In the genomic region with DNA sequence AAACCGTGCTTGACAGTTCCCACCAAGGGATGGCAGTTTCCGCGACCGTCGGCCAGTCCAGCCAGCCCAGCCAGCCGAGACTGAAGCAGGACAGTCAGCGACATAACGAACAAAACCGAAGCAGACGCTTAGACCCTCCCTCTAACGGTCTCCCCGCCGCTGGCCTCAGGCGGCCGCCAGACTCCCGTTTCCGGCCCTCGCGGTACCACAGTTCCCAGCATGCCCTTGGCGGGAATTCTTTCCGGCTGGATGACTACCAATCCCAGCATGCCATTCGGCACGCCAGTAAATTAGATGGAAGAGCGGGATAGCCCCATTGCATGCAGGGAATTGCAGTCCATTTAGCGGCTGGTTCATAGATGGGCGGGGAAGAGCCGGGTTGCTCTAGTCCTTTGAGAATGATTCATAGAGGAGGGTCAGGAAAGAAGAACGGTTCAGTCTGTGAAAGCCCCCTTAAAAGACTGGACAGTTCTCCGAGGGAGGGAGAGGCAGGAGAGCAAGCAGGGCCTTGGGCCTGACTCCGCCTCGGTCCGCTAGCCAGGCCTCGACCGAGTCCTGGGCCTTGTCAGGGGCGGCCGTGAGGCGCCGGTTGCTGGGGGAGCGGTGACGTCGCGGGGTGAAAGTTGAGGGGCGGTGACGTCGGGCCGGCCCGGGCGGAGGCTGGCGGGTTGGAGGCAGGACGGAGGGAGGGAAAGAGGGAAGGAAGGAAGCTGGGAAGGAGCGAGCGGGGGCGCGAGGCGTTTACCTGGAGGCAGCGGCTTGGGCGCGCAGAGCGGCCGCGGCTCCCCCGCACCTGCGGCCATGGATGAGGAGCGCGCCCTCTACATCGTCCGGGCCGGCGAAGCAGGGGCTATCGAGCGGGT, we compare ENCODE assay signal across 1 cellular context.
TF ChIP-seq lines count a peak whose summit lies in the region.

RIC8B (plus strand) TSS at position 738 of the 863 bp plus-strand sequence; CDS start at position 802, 64 bp downstream.

TF ChIP-seq in HEK293, 187 proteins besides CTCF, POLR2A, EP300 and RAD21 (continued from another document and continues in another):
- no peak for TF ChIP-seq ZNF274 (IDR thresholded peaks at IDR 0.05; ENCODE audit: low read length)
- TF ChIP-seq ZNF274 (tag by site-specific recombination; IDR thresholded peaks at IDR 0.05; ENCODE audit: borderline replicate concordance) = no peak
- TF ChIP-seq ZNF660 (tag by site-specific recombination; IDR thresholded peaks at IDR 0.05) = peak; percentile 43
- peak; percentile 99 for TF ChIP-seq IKZF3 (tag by site-specific recombination; IDR thresholded peaks at IDR 0.05)
- TF ChIP-seq ZNF18 (tag by site-specific recombination; IDR thresholded peaks at IDR 0.05) = 0 out of 2 replicates have a peak, but pooled peaks have one; percentile 19
- TF ChIP-seq SP3 (tag by site-specific recombination; IDR thresholded peaks at IDR 0.05) = peak; percentile 95
- peak; percentile 95 for TF ChIP-seq ATF2 (tag by site-specific recombination; IDR thresholded peaks at IDR 0.05; ENCODE audit: low read depth)
- no peak for TF ChIP-seq ZNF791 (tag by site-specific recombination; IDR thresholded peaks at IDR 0.05)
- TF ChIP-seq TRIM28 (IDR thresholded peaks at IDR 0.05; ENCODE audit: borderline replicate concordance, low read length) = peak; percentile 73; the same call in 1 of the 2 replicates
- peak; percentile 15; the same call in 1 of the 2 replicates for TF ChIP-seq MYNN (tag by site-specific recombination; IDR thresholded peaks at IDR 0.05; ENCODE audit: borderline replicate concordance)
- TF ChIP-seq ELK4 (IDR thresholded peaks at IDR 0.05; ENCODE audit: borderline replicate concordance, low read depth, low read length) = peak; percentile 69; the same call in 1 of the 2 replicates
- peak; percentile 60 for TF ChIP-seq ZSCAN30 (tag by site-specific recombination; IDR thresholded peaks at IDR 0.05)
- TF ChIP-seq ZNF280C (tag by site-specific recombination; IDR thresholded peaks at IDR 0.05) = no peak
- no peak for TF ChIP-seq ZNF112 (tag by site-specific recombination; IDR thresholded peaks at IDR 0.05)
- TF ChIP-seq ZNF23 (tag by site-specific recombination; IDR thresholded peaks at IDR 0.05; ENCODE audit: borderline replicate concordance) = no peak
- TF ChIP-seq GLIS2 (tag by site-specific recombination; IDR thresholded peaks at IDR 0.05) = peak; percentile 87
- TF ChIP-seq ZNF292 (tag by site-specific recombination; IDR thresholded peaks at IDR 0.05; ENCODE audit: borderline replicate concordance, low read depth) = no peak
- peak; percentile 99 for TF ChIP-seq ZBTB20 (tag by site-specific recombination; IDR thresholded peaks at IDR 0.05)
- no peak for TF ChIP-seq ZFP41 (tag by site-specific recombination; IDR thresholded peaks at IDR 0.05; ENCODE audit: borderline replicate concordance)
- TF ChIP-seq HOXD13 (CRISPR knock-in tag; IDR thresholded peaks at IDR 0.05; ENCODE audit: borderline replicate concordance) = peak; percentile 68; the same call in 1 of the 2 replicates
- TF ChIP-seq ZFP69B (tag by site-specific recombination; IDR thresholded peaks at IDR 0.05) = peak; percentile 71
- no peak for TF ChIP-seq ZNF184 (tag by site-specific recombination; IDR thresholded peaks at IDR 0.05)
- peak; percentile 90 for TF ChIP-seq KLF1 (tag by site-specific recombination; IDR thresholded peaks at IDR 0.05)
- TF ChIP-seq ZNF776 (tag by site-specific recombination; IDR thresholded peaks at IDR 0.05; ENCODE audit: borderline replicate concordance) = no peak
- TF ChIP-seq REPIN1 (tag by site-specific recombination; IDR thresholded peaks at IDR 0.05; ENCODE audit: low read depth) = no peak
- TF ChIP-seq ZBTB21 (tag by site-specific recombination; IDR thresholded peaks at IDR 0.05) = peak; percentile 98
- TF ChIP-seq ZNF670 (tag by site-specific recombination; IDR thresholded peaks at IDR 0.05; ENCODE audit: low read depth) = no peak
- no peak for TF ChIP-seq ZNF530 (tag by site-specific recombination; IDR thresholded peaks at IDR 0.05; ENCODE audit: low read depth)
- peak; percentile 91 for TF ChIP-seq ZFHX2 (tag by site-specific recombination; conservative IDR thresholded peaks at IDR 0.05)
- no peak for TF ChIP-seq KLF10 (tag by site-specific recombination; IDR thresholded peaks at IDR 0.05)
- TF ChIP-seq ZXDB (tag by site-specific recombination; IDR thresholded peaks at IDR 0.05) = peak; percentile 99
- peak; percentile 2; the same call in 1 of the 2 replicates for TF ChIP-seq ZNF146 (tag by site-specific recombination; IDR thresholded peaks at IDR 0.05)
- peak; percentile 99 for TF ChIP-seq OVOL3 (tag by site-specific recombination; IDR thresholded peaks at IDR 0.05)
- TF ChIP-seq, protein P1, sequence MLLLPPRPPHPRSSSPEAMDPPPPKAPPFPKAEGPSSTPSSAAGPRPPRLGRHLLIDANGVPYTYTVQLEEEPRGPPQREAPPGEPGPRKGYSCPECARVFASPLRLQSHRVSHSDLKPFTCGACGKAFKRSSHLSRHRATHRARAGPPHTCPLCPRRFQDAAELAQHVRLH (tag by site-specific recombination; IDR thresholded peaks at IDR 0.05) = peak; percentile 78; the same call in 1 of the 2 replicates
- TF ChIP-seq, protein P2, sequence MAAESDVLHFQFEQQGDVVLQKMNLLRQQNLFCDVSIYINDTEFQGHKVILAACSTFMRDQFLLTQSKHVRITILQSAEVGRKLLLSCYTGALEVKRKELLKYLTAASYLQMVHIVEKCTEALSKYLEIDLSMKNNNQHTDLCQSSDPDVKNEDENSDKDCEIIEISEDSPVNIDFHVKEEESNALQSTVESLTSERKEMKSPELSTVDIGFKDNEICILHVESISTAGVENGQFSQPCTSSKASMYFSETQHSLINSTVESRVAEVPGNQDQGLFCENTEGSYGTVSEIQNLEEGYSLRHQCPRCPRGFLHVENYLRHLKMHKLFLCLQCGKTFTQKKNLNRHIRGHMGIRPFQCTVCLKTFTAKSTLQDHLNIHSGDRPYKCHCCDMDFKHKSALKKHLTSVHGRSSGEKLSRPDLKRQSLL (tag by site-specific recombination; IDR thresholded peaks at IDR 0.05) = peak; percentile 12; the same call in 1 of the 2 replicates
- peak; percentile 60; the same call in 1 of the 2 replicates for TF ChIP-seq YY1 (tag by site-specific recombination; IDR thresholded peaks at IDR 0.05)
- TF ChIP-seq, protein P3, sequence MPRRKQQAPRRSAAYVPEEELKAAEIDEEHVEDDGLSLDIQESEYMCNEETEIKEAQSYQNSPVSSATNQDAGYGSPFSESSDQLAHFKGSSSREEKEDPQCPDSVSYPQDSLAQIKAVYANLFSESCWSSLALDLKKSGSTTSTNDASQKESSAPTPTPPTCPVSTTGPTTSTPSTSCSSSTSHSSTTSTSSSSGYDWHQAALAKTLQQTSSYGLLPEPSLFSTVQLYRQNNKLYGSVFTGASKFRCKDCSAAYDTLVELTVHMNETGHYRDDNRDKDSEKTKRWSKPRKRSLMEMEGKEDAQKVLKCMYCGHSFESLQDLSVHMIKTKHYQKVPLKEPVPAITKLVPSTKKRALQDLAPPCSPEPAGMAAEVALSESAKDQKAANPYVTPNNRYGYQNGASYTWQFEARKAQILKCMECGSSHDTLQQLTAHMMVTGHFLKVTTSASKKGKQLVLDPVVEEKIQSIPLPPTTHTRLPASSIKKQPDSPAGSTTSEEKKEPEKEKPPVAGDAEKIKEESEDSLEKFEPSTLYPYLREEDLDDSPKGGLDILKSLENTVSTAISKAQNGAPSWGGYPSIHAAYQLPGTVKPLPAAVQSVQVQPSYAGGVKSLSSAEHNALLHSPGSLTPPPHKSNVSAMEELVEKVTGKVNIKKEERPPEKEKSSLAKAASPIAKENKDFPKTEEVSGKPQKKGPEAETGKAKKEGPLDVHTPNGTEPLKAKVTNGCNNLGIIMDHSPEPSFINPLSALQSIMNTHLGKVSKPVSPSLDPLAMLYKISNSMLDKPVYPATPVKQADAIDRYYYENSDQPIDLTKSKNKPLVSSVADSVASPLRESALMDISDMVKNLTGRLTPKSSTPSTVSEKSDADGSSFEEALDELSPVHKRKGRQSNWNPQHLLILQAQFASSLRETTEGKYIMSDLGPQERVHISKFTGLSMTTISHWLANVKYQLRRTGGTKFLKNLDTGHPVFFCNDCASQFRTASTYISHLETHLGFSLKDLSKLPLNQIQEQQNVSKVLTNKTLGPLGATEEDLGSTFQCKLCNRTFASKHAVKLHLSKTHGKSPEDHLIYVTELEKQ (tag by site-specific recombination; IDR thresholded peaks at IDR 0.05; ENCODE audit: borderline replicate concordance) = peak; percentile 36; the same call in 1 of the 2 replicates
- TF ChIP-seq, protein P4, sequence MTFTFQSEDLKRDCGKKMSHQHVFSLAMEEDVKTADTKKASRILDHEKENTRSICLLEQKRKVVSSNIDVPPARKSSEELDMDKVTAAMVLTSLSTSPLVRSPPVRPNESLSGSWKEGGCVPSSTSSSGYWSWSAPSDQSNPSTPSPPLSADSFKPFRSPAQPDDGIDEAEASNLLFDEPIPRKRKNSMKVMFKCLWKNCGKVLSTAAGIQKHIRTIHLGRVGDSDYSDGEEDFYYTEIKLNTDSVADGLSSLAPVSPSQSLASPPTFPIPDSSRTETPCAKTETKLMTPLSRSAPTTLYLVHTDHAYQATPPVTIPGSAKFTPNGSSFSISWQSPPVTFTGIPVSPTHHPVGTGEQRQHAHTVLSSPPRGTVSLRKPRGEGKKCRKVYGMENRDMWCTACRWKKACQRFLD (tag by site-specific recombination; IDR thresholded peaks at IDR 0.05) = no peak
- TF ChIP-seq ZNF394 (tag by site-specific recombination; IDR thresholded peaks at IDR 0.05; ENCODE audit: borderline replicate concordance) = peak; percentile 54; the same call in 1 of the 2 replicates
- TF ChIP-seq ZNF561 (tag by site-specific recombination; IDR thresholded peaks at IDR 0.05; ENCODE audit: borderline replicate concordance) = 0 out of 2 replicates have a peak, but pooled peaks have one; percentile 18
- TF ChIP-seq ZNF324 (tag by site-specific recombination; IDR thresholded peaks at IDR 0.05) = peak; percentile 76; the same call in 1 of the 2 replicates
- peak; percentile 85; the same call in 1 of the 2 replicates for TF ChIP-seq ZNF610 (tag by site-specific recombination; IDR thresholded peaks at IDR 0.05; ENCODE audit: borderline replicate concordance)
- TF ChIP-seq ZNF792 (tag by site-specific recombination; IDR thresholded peaks at IDR 0.05) = no peak
- 0 out of 2 replicates have a peak, but pooled peaks have one; percentile 17 for TF ChIP-seq ZNF24 (tag by site-specific recombination; IDR thresholded peaks at IDR 0.05)
- no peak for TF ChIP-seq ZNF624 (tag by site-specific recombination; IDR thresholded peaks at IDR 0.05)
- 0 out of 2 replicates have a peak, but pooled peaks have one; percentile 31 for TF ChIP-seq PBX3 (CRISPR knock-in tag; IDR thresholded peaks at IDR 0.05)
- no peak for TF ChIP-seq ZNF354C (tag by site-specific recombination; IDR thresholded peaks at IDR 0.05; ENCODE audit: borderline replicate concordance, low read depth)
